In the genomic region with DNA sequence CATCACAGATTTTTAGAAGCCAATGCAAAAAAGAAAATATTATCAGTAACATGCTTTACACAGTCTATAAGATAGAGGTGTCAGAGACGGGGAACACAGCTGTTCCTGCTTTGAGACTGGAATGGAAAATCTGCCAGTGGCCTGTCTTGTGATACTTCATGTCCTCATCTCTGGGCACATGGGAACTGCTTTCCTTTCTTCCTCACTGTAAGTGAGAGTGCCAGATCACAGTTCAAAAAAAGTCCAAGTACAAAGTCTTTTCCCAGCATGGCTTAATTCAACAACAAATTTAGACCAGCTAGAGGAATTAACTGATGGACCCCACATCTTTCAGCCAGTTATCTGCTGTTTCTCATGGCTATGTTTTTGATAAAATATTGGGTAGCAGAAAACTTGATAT, we compare ENCODE assay signal across 1 cellular context.
TF ChIP-seq lines count a peak whose summit lies in the region.

No MANE protein-coding gene starts in this region.

TF ChIP-seq in HepG2, 621 proteins besides CTCF, POLR2A, EP300 and RAD21 (continued from another document):
- TF ChIP-seq, protein P1, sequence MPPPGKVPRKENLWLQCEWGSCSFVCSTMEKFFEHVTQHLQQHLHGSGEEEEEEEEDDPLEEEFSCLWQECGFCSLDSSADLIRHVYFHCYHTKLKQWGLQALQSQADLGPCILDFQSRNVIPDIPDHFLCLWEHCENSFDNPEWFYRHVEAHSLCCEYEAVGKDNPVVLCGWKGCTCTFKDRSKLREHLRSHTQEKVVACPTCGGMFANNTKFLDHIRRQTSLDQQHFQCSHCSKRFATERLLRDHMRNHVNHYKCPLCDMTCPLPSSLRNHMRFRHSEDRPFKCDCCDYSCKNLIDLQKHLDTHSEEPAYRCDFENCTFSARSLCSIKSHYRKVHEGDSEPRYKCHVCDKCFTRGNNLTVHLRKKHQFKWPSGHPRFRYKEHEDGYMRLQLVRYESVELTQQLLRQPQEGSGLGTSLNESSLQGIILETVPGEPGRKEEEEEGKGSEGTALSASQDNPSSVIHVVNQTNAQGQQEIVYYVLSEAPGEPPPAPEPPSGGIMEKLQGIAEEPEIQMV (CRISPR knock-in tag; IDR thresholded peaks at IDR 0.05; ENCODE audit: low read depth) = no peak
- TF ChIP-seq ZFP36L2 (CRISPR knock-in tag; IDR thresholded peaks at IDR 0.05) = no peak
